ENCODE assay signal across 16 cellular contexts in genomic region chr21:26781331-26781730, GRCh38.
"Had no signal": no experiment of that assay in that cellular context is flagged by ENCODE, and none has a peak within 500 bp of the region (broad histone marks: within the 10 kb centered on the region; RNA-seq: fewer than 3 reads in every experiment).

No MANE protein-coding gene starts in this region.

- DNase-seq: effector memory CD4-positive, alpha-beta T cell; head of caudate nucleus; left colon; mesendoderm; naive B cell; retina; small intestine; stimulated activated CD4-positive, alpha-beta T cell treated with anti-CD3 and anti-CD28 coated beads, Interleukin-12 subunit alpha, Interleukin-12 subunit beta, amount 100 ng/mL, for 4 hours; stimulated activated naive CD4-positive, alpha-beta T cell; testis; trophoblast cell had no signal

- H3K27me3 ChIP-seq: cardiac muscle cell, testis had no signal

- H3K9ac ChIP-seq: parathyroid adenoma had no signal

- H3K4me1 ChIP-seq: parathyroid adenoma, prostate gland had no signal

- H3K9me3 ChIP-seq: prostate gland, testis had no signal

- H3K36me3 ChIP-seq: cardiac muscle cell, prostate gland had no signal

- H3K4me3 ChIP-seq: cardiac muscle cell, prostate gland, testis had no signal

- H3K27ac ChIP-seq: cardiac muscle cell, epithelial cell of prostate, parathyroid adenoma, prostate gland had no signal

- ATAC-seq: left colon, sciatic nerve had no signal
